23 cellular contexts compared by ENCODE assay signal in genomic region chr1:16233431-16233830, GRCh38.
"Had no signal": no experiment of that assay in that cellular context is flagged by ENCODE, and none has a peak within 500 bp of the region (broad histone marks: within the 10 kb centered on the region; RNA-seq: fewer than 3 reads in every experiment).

No MANE protein-coding gene starts in this region.

- H3K9me3 ChIP-seq: left lung, pancreas, right lobe of liver, thyroid gland had no signal

- H3K36me3 ChIP-seq: cardiac muscle cell, pancreas, right lobe of liver, thyroid gland had no signal

- DNase-seq: dermis blood vessel endothelial cell; kidney; mammary epithelial cell; mesendoderm; naive thymus-derived CD8-positive, alpha-beta T cell; nephron progenitor cell; occipital lobe; small intestine; stimulated activated CD4-positive, alpha-beta T cell treated with anti-CD3 and anti-CD28 coated beads, Interleukin-12 subunit alpha, Interleukin-12 subunit beta, amount 100 ng/mL, for 4 hours; stimulated activated CD4-positive, alpha-beta T cell treated with anti-CD3 and anti-CD28 coated beads, Interleukin-1b, Interleukin-23, amount 100 ng/mL, for 48 hours; stimulated activated CD4-positive, alpha-beta T cell treated with anti-CD3 and anti-CD28 coated beads, Interleukin-4, amount 100 ng/mL, for 1 hour; stimulated activated CD8-positive, alpha-beta memory T cell treated with anti-CD3 and anti-CD28 coated beads, Interleukin-4, amount 100 ng/mL, for 48 hours; stimulated activated naive CD4-positive, alpha-beta T cell; stimulated activated naive CD8-positive, alpha-beta T cell treated with anti-CD3 and anti-CD28 coated beads, Interleukin-15, amount 100 ng/mL, for 72 hours; thyroid gland; trophoblast cell had no signal

- H3K27ac Mint-ChIP-seq: nephron progenitor cell, progenitor cell of endocrine pancreas had no signal

- H3K9me3 Mint-ChIP-seq: central memory CD8-positive, alpha-beta T cell; naive thymus-derived CD8-positive, alpha-beta T cell; nephron progenitor cell; stimulated activated naive CD8-positive, alpha-beta T cell treated with anti-CD3 and anti-CD28 coated beads, Interleukin-15, amount 100 ng/mL, for 72 hours had no signal

- H3K4me3 ChIP-seq: cardiac muscle cell, coronary artery, left lung, pancreas, right lobe of liver, thyroid gland had no signal

- ATAC-seq: left lung; naive thymus-derived CD8-positive, alpha-beta T cell; pancreas; right lobe of liver; stimulated activated naive CD8-positive, alpha-beta T cell treated with anti-CD3 and anti-CD28 coated beads, Interleukin-15, amount 100 ng/mL, for 72 hours had no signal

- H3K4me3 Mint-ChIP-seq: central memory CD8-positive, alpha-beta T cell; nephron progenitor cell; stimulated activated naive CD8-positive, alpha-beta T cell treated with anti-CD3 and anti-CD28 coated beads, Interleukin-15, amount 100 ng/mL, for 72 hours had no signal

- H3K27me3 ChIP-seq: pancreas, right lobe of liver, thyroid gland had no signal

- H3K27me3 Mint-ChIP-seq: central memory CD8-positive, alpha-beta T cell had no signal

- H3K27ac ChIP-seq: cardiac muscle cell, coronary artery, left lung, pancreas, right lobe of liver, thyroid gland had no signal
